15 cellular contexts compared by ENCODE assay signal in genomic region chr3:187841552-187841951, GRCh38.
DNase-seq lines count a peak whose midpoint lies in the region; ATAC-seq and TF ChIP-seq lines count a peak whose summit lies in the region.
"Had no signal": no experiment of that assay in that cellular context is flagged by ENCODE, and none has a peak within 500 bp of the region (broad histone marks: within the 10 kb centered on the region; RNA-seq: fewer than 3 reads in every experiment).

No MANE protein-coding gene starts in this region.

- ATAC-seq in gastroesophageal sphincter = no peak
- ATAC-seq: T-helper 17 cell had no signal

- no peak for TF ChIP-seq CTCF in AG09309 (IDR thresholded peaks at IDR 0.05; ENCODE audit: control insufficient read depth, insufficient read depth, low read depth, low read length, missing control alignments)
- TF ChIP-seq CTCF in right atrium auricular region (IDR thresholded peaks at IDR 0.05) = no peak
- no peak for TF ChIP-seq CTCF in testis (IDR thresholded peaks at IDR 0.05)
- no peak for TF ChIP-seq CTCF in gastroesophageal sphincter (IDR thresholded peaks at IDR 0.05)

- H3K27ac ChIP-seq in SJSA1 (peak overlapping the region; percentile 30), right atrium auricular region (no peak overlapping the region), testis (no peak overlapping the region), gastroesophageal sphincter (no peak overlapping the region)
- H3K27ac ChIP-seq: sigmoid colon had no signal

- H3K9me3 ChIP-seq in SJSA1 (replicated peaks) (no peaks in the 10 kb centered on the region), right atrium auricular region (no peaks in the 10 kb centered on the region), testis (no peaks in the 10 kb centered on the region), gastroesophageal sphincter (no peaks in the 10 kb centered on the region)
- H3K9me3 ChIP-seq: sigmoid colon had no signal

- H3K4me1 ChIP-seq in SJSA1 (replicated peaks) (peaks cover 14% of the 10 kb centered on the region), right atrium auricular region (no peaks in the 10 kb centered on the region), testis (no peaks in the 10 kb centered on the region), gastroesophageal sphincter (no peaks in the 10 kb centered on the region)
- H3K4me1 ChIP-seq: sigmoid colon had no signal

- WGBS in testis, 2 donors = 92 to 94% methylated on average over 4 of the region's 4 CpGs
- 78 to 82% methylated on average over 3 to 4 of the region's 4 CpGs for WGBS in gastroesophageal sphincter (ENCODE audit: low coverage in 1 of 2), 2 donors

- TF ChIP-seq POLR2A in testis (IDR thresholded peaks at IDR 0.05) (no peak), gastroesophageal sphincter (IDR thresholded peaks at IDR 0.05) (no peak)

- H3K4me3 ChIP-seq in AG09309 (ENCODE audit: control insufficient read depth, low read depth, low read length) (no peak overlapping the region), SJSA1 (no peak overlapping the region), right atrium auricular region (no peak overlapping the region), testis (no peak overlapping the region), gastroesophageal sphincter (no peak overlapping the region)
- H3K4me3 ChIP-seq: sigmoid colon had no signal

- peak; percentile 27 for DNase-seq in AG09309 (ENCODE audit: low read depth)
- DNase-seq in ELR (ENCODE audit: low read depth) = peak; percentile 32
- DNase-seq in SJSA1 (ENCODE audit: low read depth in 1 of 2, low spot score in 2 of 2) = peak; percentile 73 to 81
- peak; percentile 28 for DNase-seq in iris pigment epithelial cell (ENCODE audit: low read depth)
- no peak for DNase-seq in NCI-H2107 (lab: John Stamatoyannopoulos, UW)
- DNase-seq in right atrium auricular region (ENCODE audit: low spot score) = no peak
- no peak for DNase-seq in testis
- DNase-seq: activated CD8-positive, alpha-beta memory T cell treated with anti-CD3 and anti-CD28 coated beads for 24 hours; cortex of kidney; kidney; naive B cell; NCI-H1048; sigmoid colon; T-helper 17 cell had no signal

- intact Hi-C loops in testis (cut with DNase I; ENCODE audit: low total_unique reads) = no loop called here

- no peaks in the 10 kb centered on the region for H3K27me3 ChIP-seq in SJSA1 (replicated peaks)
- H3K27me3 ChIP-seq in right atrium auricular region = no peaks in the 10 kb centered on the region
- no peaks in the 10 kb centered on the region for H3K27me3 ChIP-seq in testis
- H3K27me3 ChIP-seq in gastroesophageal sphincter = no peaks in the 10 kb centered on the region
- H3K27me3 ChIP-seq: sigmoid colon had no signal

- no peaks in the 10 kb centered on the region for H3K36me3 ChIP-seq in SJSA1
- no peaks in the 10 kb centered on the region for H3K36me3 ChIP-seq in right atrium auricular region
- H3K36me3 ChIP-seq in testis (ENCODE audit: low read depth, missing control alignments) = no peaks in the 10 kb centered on the region
- H3K36me3 ChIP-seq in gastroesophageal sphincter = no peaks in the 10 kb centered on the region
- H3K36me3 ChIP-seq: sigmoid colon had no signal

- TF ChIP-seq EP300 in gastroesophageal sphincter (IDR thresholded peaks at IDR 0.05) = no peak

Comparison
In these comparisons a context has a peak if more than half of its experiments do, and no peak if none do; other contexts are left out.
1. DNase-seq: peak in AG09309 (single experiment), ELR (single experiment), SJSA1 (2 of 2) and iris pigment epithelial cell (single experiment); none in NCI-H2107 (single experiment), right atrium auricular region (single experiment) and testis (single experiment).